Comparison of ENCODE assay signal across 26 cellular contexts in genomic region chr4:79609853-79610252, GRCh38.
"Had no signal": no experiment of that assay in that cellular context is flagged by ENCODE, and none has a peak within 500 bp of the region (broad histone marks: within the 10 kb centered on the region; RNA-seq: fewer than 3 reads in every experiment).

No MANE protein-coding gene starts in this region.

- H3K4me3 Mint-ChIP-seq: activated naive CD4-positive, alpha-beta T cell treated with anti-CD3 and anti-CD28 coated beads for 36 hours; activated naive CD8-positive, alpha-beta T cell treated with anti-CD3 and anti-CD28 coated beads, Interleukin-2, amount 10 ng/mL, durations not matched to agents 7 days and 5 days; activated T-cell treated with anti-CD3 and anti-CD28 coated beads, Interleukin-2, amount 50 U/mL, for 4 hours; brain; memory B cell; stimulated activated effector memory CD8-positive, alpha-beta T cell treated with anti-CD3 and anti-CD28 coated beads, Interleukin-12 subunit alpha, Interleukin-12 subunit beta, amount 100 ng/mL, for 72 hours; T-helper 1 cell treated with Interleukin-12 subunit alpha and Interleukin-12 subunit beta and Interleukin-4 antibody, amounts not matched to agents 30 μg/mL and 1 μg/mL, for 36 hours; WTC11 had no signal

- FAIRE-seq: frontal cortex, urothelium cell line had no signal

- H3K27me3 Mint-ChIP-seq: brain had no signal

- ATAC-seq: activated T-cell treated with anti-CD3 and anti-CD28 coated beads, Interleukin-2, amount 50 U/mL, for 4 hours; right cardiac atrium; stimulated activated effector memory CD8-positive, alpha-beta T cell treated with anti-CD3 and anti-CD28 coated beads, Interleukin-12 subunit alpha, Interleukin-12 subunit beta, amount 100 ng/mL, for 72 hours; WTC11 had no signal

- H3K27ac Mint-ChIP-seq: activated naive CD4-positive, alpha-beta T cell treated with anti-CD3 and anti-CD28 coated beads for 36 hours; activated naive CD8-positive, alpha-beta T cell treated with anti-CD3 and anti-CD28 coated beads, Interleukin-2, amount 10 ng/mL, durations not matched to agents 7 days and 5 days; brain; memory B cell; stimulated activated effector memory CD8-positive, alpha-beta T cell treated with anti-CD3 and anti-CD28 coated beads, Interleukin-12 subunit alpha, Interleukin-12 subunit beta, amount 100 ng/mL, for 72 hours; T-helper 1 cell treated with Interleukin-12 subunit alpha and Interleukin-12 subunit beta and Interleukin-4 antibody, amounts not matched to agents 30 μg/mL and 1 μg/mL, for 36 hours; WTC11 had no signal

- H3K4me1 ChIP-seq: parathyroid adenoma, stomach, suprapubic skin, transverse colon had no signal

- H3K9me3 ChIP-seq: stomach, suprapubic skin, transverse colon had no signal

- H3K79me2 ChIP-seq: parathyroid adenoma had no signal

- H3K36me3 ChIP-seq: stomach, suprapubic skin, transverse colon had no signal

- H3K27me3 ChIP-seq: stomach, suprapubic skin, transverse colon had no signal

- H3K9me3 Mint-ChIP-seq: activated naive CD4-positive, alpha-beta T cell treated with anti-CD3 and anti-CD28 coated beads for 36 hours; activated naive CD8-positive, alpha-beta T cell treated with anti-CD3 and anti-CD28 coated beads, Interleukin-2, amount 10 ng/mL, durations not matched to agents 7 days and 5 days; activated T-cell treated with anti-CD3 and anti-CD28 coated beads, Interleukin-2, amount 50 U/mL, for 4 hours; T-helper 1 cell treated with Interleukin-12 subunit alpha and Interleukin-12 subunit beta and Interleukin-4 antibody, amounts not matched to agents 30 μg/mL and 1 μg/mL, for 36 hours had no signal

- H3K9ac ChIP-seq: parathyroid adenoma had no signal

- DNase-seq: activated CD4-positive, alpha-beta T cell treated with anti-CD3 and anti-CD28 coated beads, Interleukin-2, amount 50 U/mL, for 4 hours; activated CD8-positive, alpha-beta memory T cell treated with anti-CD3 and anti-CD28 coated beads, Interleukin-2, amount 50 U/mL, for 48 hours; activated naive CD4-positive, alpha-beta T cell treated with anti-CD3 and anti-CD28 coated beads for 36 hours; activated naive CD8-positive, alpha-beta T cell treated with anti-CD3 and anti-CD28 coated beads, Interleukin-2, amount 10 ng/mL, durations not matched to agents 7 days and 5 days; activated T-cell treated with anti-CD3 and anti-CD28 coated beads, Interleukin-2, amount 50 U/mL, for 4 hours; amniotic stem cell; caudate nucleus; dermis blood vessel endothelial cell; effector CD8-positive, alpha-beta T cell; hypothalamus; nucleus accumbens; right cardiac atrium; stimulated activated CD4-positive, alpha-beta T cell treated with anti-CD3 and anti-CD28 coated beads, Interleukin-1b, Interleukin-23, amount 100 ng/mL, for 48 hours; stomach; T1000; transverse colon had no signal

- H3K4me1 Mint-ChIP-seq: activated naive CD8-positive, alpha-beta T cell treated with anti-CD3 and anti-CD28 coated beads, Interleukin-2, amount 10 ng/mL, durations not matched to agents 7 days and 5 days; brain; memory B cell; stimulated activated effector memory CD8-positive, alpha-beta T cell treated with anti-CD3 and anti-CD28 coated beads, Interleukin-12 subunit alpha, Interleukin-12 subunit beta, amount 100 ng/mL, for 72 hours; WTC11 had no signal

- H3K4me3 ChIP-seq: skin epidermis, stomach, suprapubic skin, transverse colon had no signal

- H3K27ac ChIP-seq: parathyroid adenoma, skin epidermis, stomach, suprapubic skin, transverse colon had no signal

- H2AFZ ChIP-seq: parathyroid adenoma had no signal

- H3K36me3 Mint-ChIP-seq: activated naive CD8-positive, alpha-beta T cell treated with anti-CD3 and anti-CD28 coated beads, Interleukin-2, amount 10 ng/mL, durations not matched to agents 7 days and 5 days; brain; memory B cell; stimulated activated effector memory CD8-positive, alpha-beta T cell treated with anti-CD3 and anti-CD28 coated beads, Interleukin-12 subunit alpha, Interleukin-12 subunit beta, amount 100 ng/mL, for 72 hours; WTC11 had no signal
